ENCODE assay signal across 8 cellular contexts in the genomic region with DNA sequence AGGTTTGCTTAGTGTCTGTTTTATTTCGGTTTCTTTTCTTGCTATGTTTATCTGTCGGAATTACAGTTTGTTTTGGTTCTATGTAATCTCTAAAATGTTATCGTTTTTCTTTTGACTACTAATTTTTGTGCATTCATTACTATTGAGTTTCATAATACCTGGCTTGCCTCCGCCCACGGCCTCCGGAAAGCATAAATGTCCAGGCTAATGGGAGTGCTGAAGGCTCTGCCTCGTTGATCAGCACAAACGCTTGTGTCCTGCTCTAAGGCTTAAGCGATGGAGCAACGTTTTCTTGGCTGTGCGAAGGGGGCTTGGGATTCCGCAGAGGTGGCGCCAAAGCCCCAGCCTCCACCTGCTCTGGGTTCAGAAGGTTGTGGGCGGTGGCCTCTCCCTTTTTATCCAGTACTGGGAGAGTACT. TPM values are rescaled to one million over a fixed set of nuclear protein-coding genes. Genes with fewer than 3 reads are reported as not detected.
A peak's percentile ranks its signal among the peaks of the same experiment; 100 is the strongest.
DNase-seq lines count a peak whose midpoint lies in the region; ATAC-seq and TF ChIP-seq lines count a peak whose summit lies in the region.

No MANE protein-coding gene starts in this region.

- H3K27ac ChIP-seq in DND-41 (ENCODE audit: low read length) (peak overlapping the region; percentile 95), HL-60 (replicated peaks) (peak overlapping the region; percentile 97), foreskin keratinocyte (no peak overlapping the region), skin epidermis (peak overlapping the region in 20 of 21 experiments; percentile 58 to 98 (median 92))

- peak overlapping the region; percentile 61 to 69 for H3K4me3 ChIP-seq in DND-41 (ENCODE audit: low read depth in 1 of 2, low read length in 2 of 2)
- H3K4me3 ChIP-seq in HL-60 (replicated peaks; ENCODE audit: insufficient read depth, low read length) = peak overlapping the region; percentile 62
- H3K4me3 ChIP-seq in skin epidermis = peak overlapping the region; percentile 25 to 68 (median 51)

- H3K4me1 ChIP-seq in DND-41 (ENCODE audit: insufficient read depth, low read length) (peaks cover 33% of the 10 kb centered on the region), foreskin keratinocyte (peaks cover 6% of the 10 kb centered on the region)

- peaks cover 84% of the 10 kb centered on the region for H3K79me2 ChIP-seq in DND-41 (ENCODE audit: insufficient read depth, low read length)

- peak; percentile 18 for TF ChIP-seq CTCF in DND-41 (IDR thresholded peaks at IDR 0.05; ENCODE audit: borderline replicate concordance, extremely low read depth, low read length, poor library complexity, severe bottlenecking)
- no peak for TF ChIP-seq CTCF in HL-60 (IDR thresholded peaks at IDR 0.05; ENCODE audit: insufficient read depth, low read length)
- TF ChIP-seq CTCF in foreskin keratinocyte (conservative IDR thresholded peaks at IDR 0.05) = no peak

- H3K27me3 ChIP-seq in DND-41 (ENCODE audit: insufficient read depth, low read length, poor library complexity) (no peaks in the 10 kb centered on the region), HL-60 (ENCODE audit: insufficient read depth, poor library complexity, severe bottlenecking) (no peaks in the 10 kb centered on the region), foreskin keratinocyte (peaks cover 3% of the 10 kb centered on the region)

- peak overlapping the region; percentile 83 for H3K9ac ChIP-seq in DND-41 (ENCODE audit: low read depth, low read length)

- H3K9me3 ChIP-seq in DND-41 (ENCODE audit: insufficient read depth, low read length, severe bottlenecking) = no peaks in the 10 kb centered on the region

- H3K4me2 ChIP-seq in DND-41 (ENCODE audit: insufficient read depth, low read length) = peak overlapping the region; percentile 90

- ATAC-seq in DND-41 (ENCODE audit: insufficient read depth, low read depth) (peak; percentile 34), GM21367 (IDR thresholded peaks at IDR 0.05; ENCODE audit: unreplicated experiment) (peak; percentile 6), foreskin keratinocyte (peak; percentile 21)

- DNase-seq in DND-41 (peak; percentile 71), HL-60 (ENCODE audit: low read depth in 1 of 2, low spot score in 1 of 2) (no peak), foreskin keratinocyte (no peak), G401 (ENCODE audit: low spot score) (no peak), GF-D8 (lab: John Stamatoyannopoulos, UW) (no peak)
- DNase-seq in activated CD4-positive, alpha-beta T cell treated with anti-CD3 and anti-CD28 coated beads, Interleukin-2, amount 50 U/mL, for 48 hours = peak; percentile 46 to 52

- H3K36me3 ChIP-seq in DND-41 (ENCODE audit: insufficient read depth, low read length) = no peaks in the 10 kb centered on the region

- H4K20me1 ChIP-seq in DND-41 (ENCODE audit: insufficient read depth, low read length) = no peaks in the 10 kb centered on the region

- in situ Hi-C loops in G401 (cut with HindIII; ENCODE audit: low sequenced_read_pairs) = no loop called here

- peak overlapping the region; percentile 48 for H2AFZ ChIP-seq in DND-41 (ENCODE audit: low read depth, low read length)

RNA-seq across cellular contexts. Expression of gene ANXA2R, which starts 19.8 kb away (rescaled TPM):
- total RNA-seq in foreskin keratinocyte = 0.49 and 0.71 TPM in 2 replicates
- polyA plus RNA-seq in foreskin keratinocyte = 0.48 and 0.68 TPM in 2 replicates
- 0.49 and 1.3 TPM in 2 replicates for total RNA-seq in G401 (2014; rRNA removed; shearing (Covaris generic))

Comparison
In these comparisons a context has a peak if more than half of its experiments do, and no peak if none do; other contexts are left out.
1. DNase-seq: peak in DND-41 (single experiment) and activated CD4-positive, alpha-beta T cell treated with anti-CD3 and anti-CD28 coated beads, Interleukin-2, amount 50 U/mL, for 48 hours (2 of 2); none in HL-60 (0 of 2), foreskin keratinocyte (0 of 2), G401 (single experiment) and GF-D8 (single experiment).
2. Peak in every context shown above with its lines, with median percentiles within 50 percentile points of each other: ATAC-seq and H3K4me3 ChIP-seq.